1 cellular context compared by ENCODE assay signal in genomic region chr12:7103837-7104236, GRCh38.
TF ChIP-seq lines count a peak whose summit lies in the region.

No MANE protein-coding gene starts in this region.

TF ChIP-seq in SK-N-SH, 30 proteins besides CTCF, POLR2A, EP300 and RAD21:
- no peak for TF ChIP-seq MXI1 (IDR thresholded peaks at IDR 0.05; ENCODE audit: low read depth, low read length)
- TF ChIP-seq, protein P1, sequence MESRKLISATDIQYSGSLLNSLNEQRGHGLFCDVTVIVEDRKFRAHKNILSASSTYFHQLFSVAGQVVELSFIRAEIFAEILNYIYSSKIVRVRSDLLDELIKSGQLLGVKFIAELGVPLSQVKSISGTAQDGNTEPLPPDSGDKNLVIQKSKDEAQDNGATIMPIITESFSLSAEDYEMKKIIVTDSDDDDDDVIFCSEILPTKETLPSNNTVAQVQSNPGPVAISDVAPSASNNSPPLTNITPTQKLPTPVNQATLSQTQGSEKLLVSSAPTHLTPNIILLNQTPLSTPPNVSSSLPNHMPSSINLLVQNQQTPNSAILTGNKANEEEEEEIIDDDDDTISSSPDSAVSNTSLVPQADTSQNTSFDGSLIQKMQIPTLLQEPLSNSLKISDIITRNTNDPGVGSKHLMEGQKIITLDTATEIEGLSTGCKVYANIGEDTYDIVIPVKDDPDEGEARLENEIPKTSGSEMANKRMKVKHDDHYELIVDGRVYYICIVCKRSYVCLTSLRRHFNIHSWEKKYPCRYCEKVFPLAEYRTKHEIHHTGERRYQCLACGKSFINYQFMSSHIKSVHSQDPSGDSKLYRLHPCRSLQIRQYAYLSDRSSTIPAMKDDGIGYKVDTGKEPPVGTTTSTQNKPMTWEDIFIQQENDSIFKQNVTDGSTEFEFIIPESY (IDR thresholded peaks at IDR 0.05; ENCODE audit: borderline replicate concordance, low read depth): no peak
- TF ChIP-seq TEAD4 (IDR thresholded peaks at IDR 0.05; ENCODE audit: borderline replicate concordance, insufficient read depth): no peak
- no peak for TF ChIP-seq YY1 (IDR thresholded peaks at IDR 0.05; ENCODE audit: low read depth)
- TF ChIP-seq RXRA (IDR thresholded peaks at IDR 0.05; ENCODE audit: borderline replicate concordance, low read depth): no peak
- no peak for TF ChIP-seq FOSL2 (IDR thresholded peaks at IDR 0.05; ENCODE audit: borderline replicate concordance, low read depth)
- TF ChIP-seq MAX (IDR thresholded peaks at IDR 0.05; ENCODE audit: low read depth): no peak
- TF ChIP-seq, protein P2, sequence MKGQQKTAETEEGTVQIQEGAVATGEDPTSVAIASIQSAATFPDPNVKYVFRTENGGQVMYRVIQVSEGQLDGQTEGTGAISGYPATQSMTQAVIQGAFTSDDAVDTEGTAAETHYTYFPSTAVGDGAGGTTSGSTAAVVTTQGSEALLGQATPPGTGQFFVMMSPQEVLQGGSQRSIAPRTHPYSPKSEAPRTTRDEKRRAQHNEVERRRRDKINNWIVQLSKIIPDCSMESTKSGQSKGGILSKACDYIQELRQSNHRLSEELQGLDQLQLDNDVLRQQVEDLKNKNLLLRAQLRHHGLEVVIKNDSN (IDR thresholded peaks at IDR 0.05; ENCODE audit: borderline replicate concordance, low read depth): no peak
- no peak for TF ChIP-seq USF2 (IDR thresholded peaks at IDR 0.05; ENCODE audit: borderline replicate concordance, low read depth, low read length)
- TF ChIP-seq, protein P3, sequence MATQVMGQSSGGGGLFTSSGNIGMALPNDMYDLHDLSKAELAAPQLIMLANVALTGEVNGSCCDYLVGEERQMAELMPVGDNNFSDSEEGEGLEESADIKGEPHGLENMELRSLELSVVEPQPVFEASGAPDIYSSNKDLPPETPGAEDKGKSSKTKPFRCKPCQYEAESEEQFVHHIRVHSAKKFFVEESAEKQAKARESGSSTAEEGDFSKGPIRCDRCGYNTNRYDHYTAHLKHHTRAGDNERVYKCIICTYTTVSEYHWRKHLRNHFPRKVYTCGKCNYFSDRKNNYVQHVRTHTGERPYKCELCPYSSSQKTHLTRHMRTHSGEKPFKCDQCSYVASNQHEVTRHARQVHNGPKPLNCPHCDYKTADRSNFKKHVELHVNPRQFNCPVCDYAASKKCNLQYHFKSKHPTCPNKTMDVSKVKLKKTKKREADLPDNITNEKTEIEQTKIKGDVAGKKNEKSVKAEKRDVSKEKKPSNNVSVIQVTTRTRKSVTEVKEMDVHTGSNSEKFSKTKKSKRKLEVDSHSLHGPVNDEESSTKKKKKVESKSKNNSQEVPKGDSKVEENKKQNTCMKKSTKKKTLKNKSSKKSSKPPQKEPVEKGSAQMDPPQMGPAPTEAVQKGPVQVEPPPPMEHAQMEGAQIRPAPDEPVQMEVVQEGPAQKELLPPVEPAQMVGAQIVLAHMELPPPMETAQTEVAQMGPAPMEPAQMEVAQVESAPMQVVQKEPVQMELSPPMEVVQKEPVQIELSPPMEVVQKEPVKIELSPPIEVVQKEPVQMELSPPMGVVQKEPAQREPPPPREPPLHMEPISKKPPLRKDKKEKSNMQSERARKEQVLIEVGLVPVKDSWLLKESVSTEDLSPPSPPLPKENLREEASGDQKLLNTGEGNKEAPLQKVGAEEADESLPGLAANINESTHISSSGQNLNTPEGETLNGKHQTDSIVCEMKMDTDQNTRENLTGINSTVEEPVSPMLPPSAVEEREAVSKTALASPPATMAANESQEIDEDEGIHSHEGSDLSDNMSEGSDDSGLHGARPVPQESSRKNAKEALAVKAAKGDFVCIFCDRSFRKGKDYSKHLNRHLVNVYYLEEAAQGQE (IDR thresholded peaks at IDR 0.05; ENCODE audit: low read depth, low read length): no peak
- TF ChIP-seq TAF1 (IDR thresholded peaks at IDR 0.05; ENCODE audit: borderline replicate concordance, low read depth, low read length): no peak
- TF ChIP-seq NFIC (IDR thresholded peaks at IDR 0.05; ENCODE audit: borderline replicate concordance): no peak
